ENCODE assay signal across 14 cellular contexts in genomic region chr12:131525795-131526508, GRCh38.
DNase-seq lines count a peak whose midpoint lies in the region; ATAC-seq and TF ChIP-seq lines count a peak whose summit lies in the region.
"Had no signal": no experiment of that assay in that cellular context is flagged by ENCODE, and none has a peak within 500 bp of the region (broad histone marks: within the 10 kb centered on the region; RNA-seq: fewer than 3 reads in every experiment).

No MANE protein-coding gene starts in this region.

- no peak overlapping the region for H3T11ph ChIP-seq in H9 (ENCODE audit: low read length)

- H4K8ac ChIP-seq in H9 (replicated peaks; ENCODE audit: insufficient read length, low read depth, low read length), result no peak overlapping the region

- H3K79me2 ChIP-seq in H9 (ENCODE audit: insufficient read depth, low read length), result no peaks in the 10 kb centered on the region

- no peaks in the 10 kb centered on the region for H3K36me3 Mint-ChIP-seq in H9 (ENCODE audit: insufficient read depth in 1 of 3, low read depth in 3 of 3)
- no peaks in the 10 kb centered on the region for H3K36me3 Mint-ChIP-seq in stimulated activated memory B cell treated with anti-CD40 and anti-IgM and Interleukin-4, amounts not matched to agents 10 μg/mL and 1 μg/mL and 100 μg/mL, for 72 hours
- H3K36me3 Mint-ChIP-seq: CD4-positive, alpha-beta memory T cell had no signal

- DNase-seq in H9 (peak; percentile 23), coronary artery (ENCODE audit: low spot score) (peak; percentile 52), islet precursor cell (peak; percentile 52), mucosa of gallbladder (ENCODE audit: low spot score) (no peak)
- DNase-seq in activated naive CD4-positive, alpha-beta T cell (lab: John Stamatoyannopoulos, UW), result no peak
- no peak for DNase-seq in activated CD4-positive, alpha-beta T cell treated with anti-CD3 and anti-CD28 coated beads, Interleukin-2, amount 50 U/mL, for 48 hours
- DNase-seq: C1 segment of cervical spinal cord; CD4-positive, alpha-beta memory T cell; COR-L47; DMS153; DND-41; GM23248; HCEC 1CT had no signal

- H2BK120ac ChIP-seq in H9 (ENCODE audit: low read depth, low read length, poor library complexity, severe bottlenecking), result no peak overlapping the region

- no peak overlapping the region for H4K91ac ChIP-seq in H9 (ENCODE audit: insufficient read length, low read depth, low read length)

- H3K4me3 ChIP-seq in coronary artery, result no peak overlapping the region
- H3K4me3 ChIP-seq: GM23248 had no signal

- no peaks in the 10 kb centered on the region for H3K27me3 ChIP-seq in H9 (ENCODE audit: insufficient read depth, low read length)

- ATAC-seq in stimulated activated memory B cell treated with anti-CD40 and anti-IgM and Interleukin-4, amounts not matched to agents 10 μg/mL and 1 μg/mL and 100 μg/mL, for 72 hours, result peak; percentile 25

- no peak overlapping the region for H3K27ac ChIP-seq in H9 (ENCODE audit: insufficient read length, low read depth, low read length)
- H3K27ac ChIP-seq in coronary artery, result no peak overlapping the region
- H3K27ac ChIP-seq: GM23248 had no signal

- H3K9me3 ChIP-seq in H9 (ENCODE audit: control insufficient read depth, low read depth, low read length), result no peaks in the 10 kb centered on the region

- no peak overlapping the region for H3K9ac ChIP-seq in H9 (ENCODE audit: extremely low read depth, insufficient read length, low read length)
- H3K9ac ChIP-seq: GM23248 had no signal

- H2BK20ac ChIP-seq in H9 (ENCODE audit: low read depth, low read length, poor library complexity, severe bottlenecking), result no peak overlapping the region

- H2BK5ac ChIP-seq in H9 (ENCODE audit: insufficient read length, low read length), result no peak overlapping the region

- no peaks in the 10 kb centered on the region for H3K4me1 ChIP-seq in H9 (ENCODE audit: insufficient read depth, low read length)

- H3K18ac ChIP-seq in H9 (ENCODE audit: insufficient read length, low read depth, low read length), result no peak overlapping the region

- H3K4me3 Mint-ChIP-seq in H9, result no peak overlapping the region
- H3K4me3 Mint-ChIP-seq in stimulated activated memory B cell treated with anti-CD40 and anti-IgM and Interleukin-4, amounts not matched to agents 10 μg/mL and 1 μg/mL and 100 μg/mL, for 72 hours, result no peak overlapping the region
- H3K4me3 Mint-ChIP-seq: CD4-positive, alpha-beta memory T cell had no signal

- H3K27me3 Mint-ChIP-seq in H9 (ENCODE audit: low read depth), result peaks cover 7% of the 10 kb centered on the region
- no peaks in the 10 kb centered on the region for H3K27me3 Mint-ChIP-seq in stimulated activated memory B cell treated with anti-CD40 and anti-IgM and Interleukin-4, amounts not matched to agents 10 μg/mL and 1 μg/mL and 100 μg/mL, for 72 hours
- H3K27me3 Mint-ChIP-seq: CD4-positive, alpha-beta memory T cell had no signal

- no peak overlapping the region for H2BK15ac ChIP-seq in H9 (ENCODE audit: low read depth, low read length)

- no peak overlapping the region for H4K5ac ChIP-seq in H9 (ENCODE audit: insufficient read length, low read depth, low read length)

- H3K23ac ChIP-seq in H9 (ENCODE audit: insufficient read length, low read depth, low read length), result no peak overlapping the region

- no peak overlapping the region for H2AK5ac ChIP-seq in H9 (ENCODE audit: insufficient read length, low read length)

- no CpG with 5 or more reads among the region's 23 CpGs for WGBS in H9 (ENCODE audit: extremely low coverage, insufficient read length, low lambda C conversion rate)

- no peaks in the 10 kb centered on the region for H3K23me2 ChIP-seq in H9 (ENCODE audit: insufficient read length, low read depth, low read length, poor library complexity, severe bottlenecking)

- no peak overlapping the region for H2AFZ ChIP-seq in H9 (ENCODE audit: low read length)
- H2AFZ ChIP-seq: GM23248 had no signal

- H3K4ac ChIP-seq in H9 (ENCODE audit: low read depth, low read length), result no peak overlapping the region

- H3K9me3 Mint-ChIP-seq in H9, result no peaks in the 10 kb centered on the region; a peak in 1 of 5 replicates
- no peaks in the 10 kb centered on the region for H3K9me3 Mint-ChIP-seq in stimulated activated memory B cell treated with anti-CD40 and anti-IgM and Interleukin-4, amounts not matched to agents 10 μg/mL and 1 μg/mL and 100 μg/mL, for 72 hours

- H3K56ac ChIP-seq in H9 (ENCODE audit: insufficient read length, low read depth, low read length), result no peak overlapping the region

- no peak overlapping the region for H3K14ac ChIP-seq in H9 (ENCODE audit: insufficient read depth, low read length)

- no peak for TF ChIP-seq CTCF in H9 (conservative IDR thresholded peaks at IDR 0.05)
- no peak for TF ChIP-seq CTCF in coronary artery (IDR thresholded peaks at IDR 0.05)

- H3K4me2 ChIP-seq in H9 (ENCODE audit: insufficient read depth, insufficient read length, low read length), result no peak overlapping the region

- H4K20me1 ChIP-seq in H9 (ENCODE audit: control insufficient read depth, insufficient read depth, insufficient read length), result no peaks in the 10 kb centered on the region

- no peaks in the 10 kb centered on the region for H3K79me1 ChIP-seq in H9 (ENCODE audit: insufficient read depth, low read depth, low read length, poor library complexity, severe bottlenecking)

- no peak overlapping the region for H3K27ac Mint-ChIP-seq in H9
- no peak overlapping the region for H3K27ac Mint-ChIP-seq in stimulated activated memory B cell treated with anti-CD40 and anti-IgM and Interleukin-4, amounts not matched to agents 10 μg/mL and 1 μg/mL and 100 μg/mL, for 72 hours

- H3K4me1 Mint-ChIP-seq in H9, result no peaks in the 10 kb centered on the region; a peak in 1 of 4 replicates
- H3K4me1 Mint-ChIP-seq in stimulated activated memory B cell treated with anti-CD40 and anti-IgM and Interleukin-4, amounts not matched to agents 10 μg/mL and 1 μg/mL and 100 μg/mL, for 72 hours, result no peaks in the 10 kb centered on the region

- H2BK12ac ChIP-seq in H9 (ENCODE audit: insufficient read length, low read depth, low read length), result no peak overlapping the region

Comparison
In these comparisons a context has a peak if more than half of its experiments do, and no peak if none do; other contexts are left out.
1. DNase-seq: peak in H9 (single experiment), coronary artery (single experiment) and islet precursor cell (single experiment); none in activated naive CD4-positive, alpha-beta T cell (0 of 4), mucosa of gallbladder (single experiment) and activated CD4-positive, alpha-beta T cell treated with anti-CD3 and anti-CD28 coated beads, Interleukin-2, amount 50 U/mL, for 48 hours (0 of 2).